8 cellular contexts compared by ENCODE assay signal in genomic region chr7:91940572-91941341, GRCh38. TPM values are rescaled to one million over a fixed set of nuclear protein-coding genes. Genes with fewer than 3 reads are reported as not detected.
DNase-seq lines count a peak whose midpoint lies in the region; ATAC-seq and TF ChIP-seq lines count a peak whose summit lies in the region.

AKAP9 (plus strand) TSS chr7:91940862; CDS start chr7:91941100, 238 bp downstream.

- peak within 1 kb of the TSS; percentile 95 for H3K27ac ChIP-seq in layer of hippocampus (ENCODE audit: low read depth, low read length)

- DNase-seq in AG09309 (ENCODE audit: low read depth) (no peak), NCI-H2227 (lab: John Stamatoyannopoulos, UW; ENCODE audit: unreplicated experiment) (peak; percentile 92), cerebellum (ENCODE audit: low spot score) (peak; percentile 89)
- DNase-seq in activated CD4-positive, alpha-beta T cell treated with anti-CD3 and anti-CD28 coated beads for 1 hour = peak; percentile 79
- DNase-seq in stimulated activated CD4-positive, alpha-beta T cell treated with anti-CD3 and anti-CD28 coated beads, Interleukin-1b, Interleukin-23, amount 100 ng/mL, for 4 hours (ENCODE audit: low read depth in 2 of 2) = peak; percentile 75 to 84

- no peak for TF ChIP-seq CTCF in AG09309 (IDR thresholded peaks at IDR 0.05; ENCODE audit: control insufficient read depth, insufficient read depth, low read depth, low read length, missing control alignments)

- ATAC-seq in GM18907 (IDR thresholded peaks at IDR 0.05; ENCODE audit: unreplicated experiment) (peak; percentile 97), HG03139 (IDR thresholded peaks at IDR 0.05; ENCODE audit: unreplicated experiment) (peak; percentile 95)

- H3K27me3 ChIP-seq in layer of hippocampus (ENCODE audit: control insufficient read depth, insufficient read depth, low read length) = no peaks in the 10 kb centered on the region

- H3K4me3 ChIP-seq in AG09309 (ENCODE audit: control insufficient read depth, low read depth, low read length) = peak within 1 kb of the TSS; percentile 88

RNA-seq across cellular contexts. Expression of gene AKAP9, which starts in this region (rescaled TPM):
- total RNA-seq in cerebellum = 174 TPM
